In genomic region chr3:84987709-84988504, GRCh38 we compare ENCODE assay signal across 15 cellular contexts. TPM values are rescaled to one million over a fixed set of nuclear protein-coding genes. Genes with fewer than 3 reads are reported as not detected.
DNase-seq lines count a peak whose midpoint lies in the region; ATAC-seq and TF ChIP-seq lines count a peak whose summit lies in the region.
"Had no signal": no experiment of that assay in that cellular context is flagged by ENCODE, and none has a peak within 500 bp of the region (broad histone marks: within the 10 kb centered on the region; RNA-seq: fewer than 3 reads in every experiment).

No MANE protein-coding gene starts in this region.

- no peak overlapping the region for H3K14ac ChIP-seq in neuronal stem cell (ENCODE audit: low read length)

- no peak overlapping the region for H2AK5ac ChIP-seq in neuronal stem cell (ENCODE audit: low read depth, low read length)

- H3K4ac ChIP-seq in neuronal stem cell (ENCODE audit: low read length), result no peak overlapping the region

- H3K27ac ChIP-seq in PC-9, result no peak overlapping the region
- H3K27ac ChIP-seq in neuronal stem cell (replicated peaks; ENCODE audit: low read length), result no peak overlapping the region
- H3K27ac ChIP-seq: 22Rv1; BLaER1 treated with 17β-estradiol and CSF1 and Interleukin-3, amounts not matched to agents 10 nM and 100 nM; HL-60 had no signal

- H3K79me2 ChIP-seq in PC-9 (ENCODE audit: low read depth), result no peaks in the 10 kb centered on the region

- H3F3A ChIP-seq in PC-9 (ENCODE audit: insufficient read depth, low read depth), result no peaks in the 10 kb centered on the region

- H3K27me3 ChIP-seq in PC-9 (ENCODE audit: insufficient read depth, low read depth), result no peaks in the 10 kb centered on the region
- H3K27me3 ChIP-seq in neuronal stem cell (ENCODE audit: control insufficient read depth in 3 of 3, insufficient read depth in 3 of 3, low read depth in 1 of 3, low read length in 3 of 3), result no peaks in the 10 kb centered on the region
- H3K27me3 ChIP-seq: BLaER1 treated with 17β-estradiol and CSF1 and Interleukin-3, amounts not matched to agents 10 nM and 100 nM had no signal

- H2BK120ac ChIP-seq in neuronal stem cell (ENCODE audit: low read depth, low read length), result no peak overlapping the region

- H2AFZ ChIP-seq in PC-9 (peak overlapping the region; percentile 27; the same call in 1 of the 2 replicates), neuronal stem cell (ENCODE audit: low read length) (peak overlapping the region; percentile 27)

- no peak overlapping the region for H3K9ac ChIP-seq in neuronal stem cell (ENCODE audit: low read depth, low read length, poor library complexity)
- H3K9ac ChIP-seq: BLaER1 treated with 17β-estradiol and CSF1 and Interleukin-3, amounts not matched to agents 10 nM and 100 nM had no signal

- H3K4me2 ChIP-seq in PC-9 (no peak overlapping the region), neuronal stem cell (ENCODE audit: insufficient read depth, low read length, poor library complexity, severe bottlenecking) (no peak overlapping the region)
- H3K4me2 ChIP-seq: BLaER1 treated with 17β-estradiol and CSF1 and Interleukin-3, amounts not matched to agents 10 nM and 100 nM had no signal

- no peak overlapping the region for H2BK12ac ChIP-seq in neuronal stem cell (ENCODE audit: low read length)

- peak; percentile 33 for DNase-seq in NCI-H1092 treated with DMSO at 0.1 percent for 48 hours (lab: John Stamatoyannopoulos, UW)
- no peak for DNase-seq in NCI-H1092 (lab: John Stamatoyannopoulos, UW)
- DNase-seq in PC-9, result no peak
- peak; percentile 11 for DNase-seq in choroid plexus epithelial cell (ENCODE audit: low read depth)
- DNase-seq in neuronal stem cell (ENCODE audit: low spot score), result no peak
- no peak for DNase-seq in NCI-H2029 treated with DMSO at 0.1 percent for 48 hours (lab: John Stamatoyannopoulos, UW)
- DNase-seq in NCI-H1694 treated with DMSO at 0.1 percent for 48 hours (lab: John Stamatoyannopoulos, UW), result no peak
- DNase-seq: HCEC 1CT, NCI-H1694, T-helper 2 cell had no signal

- POLR2A ChIA-PET in PC-9 (lab: Charles Lee; ENCODE audit: unreplicated experiment), result no interaction called here

- no peak overlapping the region for H4K8ac ChIP-seq in neuronal stem cell (ENCODE audit: low read depth, low read length)

- no peak overlapping the region for H3K18ac ChIP-seq in neuronal stem cell (ENCODE audit: low read length)

- H3K9me2 ChIP-seq in PC-9 (ENCODE audit: insufficient read depth), result no peaks in the 10 kb centered on the region

- WGBS in neuronal stem cell (ENCODE audit: extremely low coverage in 2 of 2, insufficient read length in 2 of 2, insufficient replicate concordance in 1 of 2), 2 donors, result no CpG with 5 or more reads among the region's 3 CpGs

- H3K36me3 ChIP-seq in PC-9 (ENCODE audit: low read depth) (no peaks in the 10 kb centered on the region), neuronal stem cell (replicated peaks in 1 of 2; ENCODE audit: control insufficient read depth in 2 of 2, insufficient read depth in 2 of 2, low read length in 2 of 2) (no peaks in the 10 kb centered on the region)
- H3K36me3 ChIP-seq: BLaER1 treated with 17β-estradiol and CSF1 and Interleukin-3, amounts not matched to agents 10 nM and 100 nM had no signal

- no peak overlapping the region for H2BK15ac ChIP-seq in neuronal stem cell (ENCODE audit: low read length)

- no peak for TF ChIP-seq CTCF in PC-9 (conservative IDR thresholded peaks at IDR 0.05)
- TF ChIP-seq CTCF in choroid plexus epithelial cell (conservative IDR thresholded peaks at IDR 0.05; ENCODE audit: low read depth, low read length), result no peak

- H3K79me1 ChIP-seq in neuronal stem cell (ENCODE audit: low read depth, low read length), result no peaks in the 10 kb centered on the region

- no peaks in the 10 kb centered on the region for H3K9me3 ChIP-seq in PC-9 (ENCODE audit: insufficient read depth, low read depth)
- no peaks in the 10 kb centered on the region for H3K9me3 ChIP-seq in neuronal stem cell (replicated peaks in 1 of 2; ENCODE audit: control insufficient read depth in 2 of 2, insufficient read depth in 1 of 2, low read depth in 1 of 2, low read length in 2 of 2)
- H3K9me3 ChIP-seq: BLaER1 treated with 17β-estradiol and CSF1 and Interleukin-3, amounts not matched to agents 10 nM and 100 nM had no signal

- intact Hi-C loops in PC-9 (cut with micrococcal nuclease; ENCODE audit: unreplicated experiment), result no loop called here

- no peak overlapping the region for H2BK5ac ChIP-seq in neuronal stem cell (ENCODE audit: low read length)

- H3K4me1 ChIP-seq in PC-9 (replicated peaks; ENCODE audit: insufficient read depth) (no peaks in the 10 kb centered on the region), neuronal stem cell (ENCODE audit: control insufficient read depth in 2 of 2, insufficient read depth in 1 of 2, low read depth in 1 of 2, low read length in 2 of 2) (peaks cover 3 to 4% of the 10 kb centered on the region in 2 donors)
- H3K4me1 ChIP-seq: BLaER1 treated with 17β-estradiol and CSF1 and Interleukin-3, amounts not matched to agents 10 nM and 100 nM had no signal

- no peaks in the 10 kb centered on the region for H4K20me1 ChIP-seq in PC-9 (ENCODE audit: insufficient read depth)
- H4K20me1 ChIP-seq: BLaER1 treated with 17β-estradiol and CSF1 and Interleukin-3, amounts not matched to agents 10 nM and 100 nM had no signal

- CTCF ChIA-PET in PC-9 (lab: Charles Lee), result no interaction called here

- no TSS peak for BruUV-seq in PC-9 (replicated peaks; lab: Mats Ljungman, UMichigan)

- no peak for ATAC-seq in GM18498 (IDR thresholded peaks at IDR 0.05; ENCODE audit: unreplicated experiment)
- ATAC-seq: Right ventricle myocardium inferior had no signal

- no peak overlapping the region for H3K4me3 ChIP-seq in PC-9
- no peak overlapping the region for H3K4me3 ChIP-seq in choroid plexus epithelial cell (ENCODE audit: low read depth, low read length)
- no peak overlapping the region for H3K4me3 ChIP-seq in neuronal stem cell (ENCODE audit: low read length in 2 of 2)
- H3K4me3 ChIP-seq: BLaER1 treated with 17β-estradiol and CSF1 and Interleukin-3, amounts not matched to agents 10 nM and 100 nM had no signal

- H4K91ac ChIP-seq in neuronal stem cell (ENCODE audit: low read depth, low read length, poor library complexity), result no peak overlapping the region

- no peak overlapping the region for H3K23ac ChIP-seq in neuronal stem cell (ENCODE audit: low read depth, low read length, poor library complexity)

RNA-seq across cellular contexts. Expression of gene CADM2, which starts 29.1 kb away (rescaled TPM):
- total RNA-seq in PC-9 (2021), result 0.59 and 0.70 TPM in 2 replicates
- polyA plus RNA-seq in neuronal stem cell (2013, experiment 1 of 2), result 3.7 TPM
- polyA plus RNA-seq in neuronal stem cell (2013, experiment 2 of 2), result 3.6 TPM

Comparison
In these comparisons a context has a peak if more than half of its experiments do, and no peak if none do; other contexts are left out.
1. DNase-seq: peak in NCI-H1092 treated with DMSO at 0.1 percent for 48 hours (single experiment) and choroid plexus epithelial cell (single experiment); none in NCI-H1092 (single experiment), PC-9 (0 of 2), neuronal stem cell (single experiment), NCI-H2029 treated with DMSO at 0.1 percent for 48 hours (single experiment) and NCI-H1694 treated with DMSO at 0.1 percent for 48 hours (single experiment).